Comparison of ENCODE assay signal across 9 cellular contexts in the genomic region with DNA sequence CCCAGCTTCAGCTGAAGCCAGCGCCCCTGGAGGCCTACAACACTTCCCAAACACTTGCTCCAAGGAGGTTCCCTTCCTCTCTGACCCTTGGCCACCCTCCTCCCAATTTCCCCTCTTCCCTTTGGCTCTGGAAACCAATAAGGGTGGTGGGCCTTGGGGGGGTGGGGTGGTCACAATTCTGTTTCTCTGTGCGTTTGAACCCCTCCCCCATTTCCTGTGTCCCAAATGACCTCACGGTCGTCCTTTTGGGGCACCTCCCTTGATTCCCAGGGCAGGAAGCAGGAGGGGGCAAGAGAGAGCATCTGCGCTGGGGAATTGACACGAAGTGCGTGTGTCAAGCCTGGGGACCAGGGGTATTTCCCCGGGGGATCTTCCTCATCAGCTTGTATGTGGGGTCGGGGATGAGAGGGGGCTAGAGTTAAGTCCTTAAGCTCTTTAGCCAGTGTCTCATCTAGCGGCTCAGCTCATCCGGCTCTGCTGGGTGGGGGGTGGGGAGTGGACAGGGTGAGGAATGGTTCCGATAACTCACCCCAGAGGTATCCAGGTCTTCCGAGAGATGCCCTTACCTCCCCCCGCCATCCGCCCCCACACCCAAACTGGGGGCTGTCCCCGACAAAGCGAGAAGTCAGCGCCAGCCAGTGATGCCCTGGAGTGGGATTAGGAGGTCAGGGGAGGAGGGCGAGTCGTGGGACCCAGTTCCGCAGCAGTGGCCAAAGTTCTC. TPM values are rescaled to one million over a fixed set of nuclear protein-coding genes. Genes with fewer than 3 reads are reported as not detected.
A peak's percentile ranks its signal among the peaks of the same experiment; 100 is the strongest.
DNase-seq lines count a peak whose midpoint lies in the region; ATAC-seq and TF ChIP-seq lines count a peak whose summit lies in the region.
"Had no signal": no experiment of that assay in that cellular context is flagged by ENCODE, and none has a peak within 500 bp of the region (broad histone marks: within the 10 kb centered on the region; RNA-seq: fewer than 3 reads in every experiment).

No MANE protein-coding gene starts in this region.

- H3K36me3 Mint-ChIP-seq in effector memory CD8-positive, alpha-beta T cell (ENCODE audit: insufficient read depth): peaks cover 11% of the 10 kb centered on the region

- H3K36me3 ChIP-seq in HUES64 (ENCODE audit: insufficient read depth, low read length): peaks cover 24% of the 10 kb centered on the region; the same call in 1 of the 2 replicates
- no peaks in the 10 kb centered on the region for H3K36me3 ChIP-seq in ovary
- H3K36me3 ChIP-seq: adrenal gland had no signal

- no peak for TF ChIP-seq POLR2A in ovary (IDR thresholded peaks at IDR 0.05)

- TF ChIP-seq CTCF in ovary (IDR thresholded peaks at IDR 0.05): no peak

- H3K9me3 ChIP-seq in HUES64 (ENCODE audit: insufficient read depth, low read depth, low read length) (no peaks in the 10 kb centered on the region; the same call in 1 of the 2 replicates), ovary (no peaks in the 10 kb centered on the region)
- H3K9me3 ChIP-seq: adrenal gland had no signal

- intact Hi-C loops in ovary (cut with DNase I): loop anchor here in 3 of 4 donors (2.0 to 10.0 kb wide), 5 partner anchors 76 to 94 kb away; a partner anchor contains a TSS

- H3K27me3 ChIP-seq in HUES64 (ENCODE audit: insufficient read depth, low read length) (peaks cover 67% of the 10 kb centered on the region), ovary (peaks cover 7% of the 10 kb centered on the region)

- no peak for ATAC-seq in effector memory CD8-positive, alpha-beta T cell (replicated peaks)
- ATAC-seq in GM21737 (IDR thresholded peaks at IDR 0.05; ENCODE audit: unreplicated experiment): no peak

- H3K4me1 Mint-ChIP-seq in effector memory CD8-positive, alpha-beta T cell (ENCODE audit: low read depth in 2 of 2): peaks cover 11 to 12% of the 10 kb centered on the region in 2 donors

- no peak overlapping the region for H3K9ac ChIP-seq in HUES64 (ENCODE audit: low read depth, low read length)

- no peak for DNase-seq in effector memory CD8-positive, alpha-beta T cell
- DNase-seq in ovary: no peak
- DNase-seq in Kasumi-1 (lab: John Stamatoyannopoulos, UW): no peak
- DNase-seq in cortex of kidney (lab: John Stamatoyannopoulos, UW): no peak
- DNase-seq in RPMI8226: no peak

- H3K27ac ChIP-seq in HUES64 (ENCODE audit: low read depth, low read length) (no peak overlapping the region), ovary (peak overlapping the region in 1 of 2 donors; percentile 56)

- H3K27me3 Mint-ChIP-seq in effector memory CD8-positive, alpha-beta T cell: peaks cover 44 to 60% of the 10 kb centered on the region in 2 donors

- peak overlapping the region; percentile 85 to 90 for H3K4me3 Mint-ChIP-seq in effector memory CD8-positive, alpha-beta T cell

- H3K4me1 ChIP-seq in HUES64 (ENCODE audit: insufficient read depth, low read length): peaks cover 19% of the 10 kb centered on the region
- H3K4me1 ChIP-seq in ovary (ENCODE audit: insufficient read depth): peaks cover 4% of the 10 kb centered on the region

- H3K27ac Mint-ChIP-seq in effector memory CD8-positive, alpha-beta T cell: no peak overlapping the region

- H3K4me3 ChIP-seq in GM08714 (ENCODE audit: low read length) (peak overlapping the region; percentile 67), HUES64 (ENCODE audit: low read length) (peak overlapping the region; percentile 60), ovary (peak overlapping the region; percentile 41)

- TF ChIP-seq EP300 in ovary (IDR thresholded peaks at IDR 0.05): no peak

- no peaks in the 10 kb centered on the region for H3K9me3 Mint-ChIP-seq in effector memory CD8-positive, alpha-beta T cell

- WGBS in HUES64: 6% methylated on average over 17 of the region's 21 CpGs
- 9 to 15% (median 15%) methylated on average over 18 to 21 of the region's 21 CpGs for WGBS in ovary, 3 donors

RNA-seq across cellular contexts. Expression of a gene that starts 0.6 kb away (rescaled TPM):
- polyA plus RNA-seq in HUES64 (2013, experiment 1 of 2): 0.25 TPM
- 0.44 TPM for polyA plus RNA-seq in HUES64 (2013, experiment 2 of 2)
- 10 to 100 TPM in 4 of 7 donors, 1 to 10 TPM in 3; 7.3 to 28.4 (median 11.2) TPM for total RNA-seq in ovary
- 10 to 100 TPM; 40.7 to 46.6 TPM for polyA plus RNA-seq in ovary

RNA-seq across cellular contexts. Expression of a gene that starts 9.4 kb away (rescaled TPM):
- polyA plus RNA-seq in HUES64 (2013, experiment 1 of 2): not detected
- not detected for polyA plus RNA-seq in HUES64 (2013, experiment 2 of 2)
- 10 to 100 TPM in 1 of 7 donors, 1 to 10 TPM in 3, under 1 TPM in 2, not detected in 1; 0.38 to 27.1 (median 1.8) TPM for total RNA-seq in ovary
- polyA plus RNA-seq in ovary: under 1 TPM; 0.30 to 0.48 TPM

RNA-seq across cellular contexts. Expression of a gene that starts 21.7 kb away (rescaled TPM):
- polyA plus RNA-seq in HUES64 (2013, experiment 1 of 2): 8.3 TPM
- polyA plus RNA-seq in HUES64 (2013, experiment 2 of 2): 14.9 TPM
- 1 to 10 TPM in 6 of 7 donors, not detected in 1; 1.1 to 7.0 (median 4.2) TPM for total RNA-seq in ovary
- polyA plus RNA-seq in ovary: 1 to 10 TPM; 3.3 to 5.1 TPM

RNA-seq across cellular contexts. Expression of a gene that starts 38.7 kb away (rescaled TPM):
- 11.9 TPM for polyA plus RNA-seq in HUES64 (2013, experiment 1 of 2)
- polyA plus RNA-seq in HUES64 (2013, experiment 2 of 2): 8.8 TPM
- 10 to 100 TPM; 14.8 to 19.4 (median 17.1) TPM for total RNA-seq in ovary
- polyA plus RNA-seq in ovary: 10 to 100 TPM in 1 of 2 donors, 1 to 10 TPM in 1; 9.9 to 16.7 TPM
